Comparison of ENCODE assay signal across 10 cellular contexts in genomic region chr19:2721570-2722540, GRCh38. TPM values are rescaled to one million over a fixed set of nuclear protein-coding genes. Genes with fewer than 3 reads are reported as not detected.
DNase-seq lines count a peak whose midpoint lies in the region; TF ChIP-seq lines count a peak whose summit lies in the region.
"Had no signal": no experiment of that assay in that cellular context is flagged by ENCODE, and none has a peak within 500 bp of the region (broad histone marks: within the 10 kb centered on the region; RNA-seq: fewer than 3 reads in every experiment).

No MANE protein-coding gene starts in this region.

- H4K20me1 ChIP-seq in DOHH2 (ENCODE audit: control insufficient read depth, insufficient read depth, low read depth, low read length): no peaks in the 10 kb centered on the region; the same call in 1 of the 2 replicates

- peak; percentile 10 for TF ChIP-seq CTCF in DOHH2 (IDR thresholded peaks at IDR 0.05; ENCODE audit: low read depth, low read length, poor library complexity, severe bottlenecking)
- no peak for TF ChIP-seq CTCF in fibroblast of villous mesenchyme (IDR thresholded peaks at IDR 0.05; ENCODE audit: insufficient read depth, low read depth, low read length)
- no peak for TF ChIP-seq CTCF in retinal pigment epithelial cell (conservative IDR thresholded peaks at IDR 0.05; ENCODE audit: low read depth, low read length)

- H3K9me3 ChIP-seq in DOHH2 (ENCODE audit: control insufficient read depth, insufficient read depth, low read length): no peaks in the 10 kb centered on the region
- H3K9me3 ChIP-seq in NT2/D1 (ENCODE audit: insufficient read depth, low read length): no peaks in the 10 kb centered on the region

- H3K4me3 ChIP-seq in DOHH2 (ENCODE audit: low read length) (peak overlapping the region; percentile 72), NT2/D1 (ENCODE audit: insufficient read length, low read depth) (peak overlapping the region; percentile 54), fibroblast of villous mesenchyme (ENCODE audit: low read depth, low read length) (peak overlapping the region; percentile 10), retinal pigment epithelial cell (ENCODE audit: low read length) (peak overlapping the region; percentile 47)

- no peaks in the 10 kb centered on the region for H3K9me2 ChIP-seq in DOHH2 (replicated peaks; ENCODE audit: control insufficient read depth, low read length)

- H3K9ac ChIP-seq in NT2/D1 (ENCODE audit: insufficient read length, low read depth): peak overlapping the region; percentile 74

- H3K4me1 ChIP-seq in DOHH2 (ENCODE audit: control insufficient read depth, low read length): peaks cover 37% of the 10 kb centered on the region
- peaks cover 23% of the 10 kb centered on the region for H3K4me1 ChIP-seq in NT2/D1 (ENCODE audit: insufficient read depth, insufficient read length)

- peak overlapping the region; percentile 79 for H3K4me2 ChIP-seq in DOHH2 (ENCODE audit: low read length)

- H3F3A ChIP-seq in DOHH2 (ENCODE audit: control insufficient read depth, insufficient read depth): no peaks in the 10 kb centered on the region

- H3K27me3 ChIP-seq in DOHH2 (ENCODE audit: control insufficient read depth, low read length) (peaks cover 35% of the 10 kb centered on the region), NT2/D1 (ENCODE audit: insufficient read depth, insufficient read length) (peaks cover 4% of the 10 kb centered on the region)

- DNase-seq in NT2/D1 (ENCODE audit: low read depth, low spot score) (no peak), fibroblast of villous mesenchyme (ENCODE audit: low read depth) (no peak), retinal pigment epithelial cell (ENCODE audit: low read depth) (no peak), amniotic stem cell (lab: John Stamatoyannopoulos, UW) (no peak), hepatic stellate cell (ENCODE audit: low spot score) (no peak), SHP77 treated with DMSO at 0.1 percent for 48 hours (lab: John Stamatoyannopoulos, UW) (no peak), GM19240 (ENCODE audit: insufficient read length, low spot score) (no peak)
- DNase-seq: left colon, NCI-H1694 had no signal

- H3K79me2 ChIP-seq in DOHH2 (ENCODE audit: control insufficient read depth, low read length): no peaks in the 10 kb centered on the region

- no peak overlapping the region for H3K27ac ChIP-seq in DOHH2 (ENCODE audit: low read depth, low read length)

- H3K36me3 ChIP-seq in DOHH2 (ENCODE audit: control insufficient read depth, low read length): no peaks in the 10 kb centered on the region
- peaks cover 3% of the 10 kb centered on the region for H3K36me3 ChIP-seq in NT2/D1 (ENCODE audit: insufficient read depth, insufficient read length, low read length)

RNA-seq across cellular contexts. Expression of gene DIRAS1, which starts 0.7 kb away (rescaled TPM):
- under 0.01 and 0.32 TPM in 2 replicates for total RNA-seq in fibroblast of villous mesenchyme

RNA-seq across cellular contexts. Expression of gene SLC39A3, which starts 18.0 kb away (rescaled TPM):
- 25.9 and 37.0 TPM in 2 replicates for total RNA-seq in fibroblast of villous mesenchyme

RNA-seq across cellular contexts. Expression of gene GNG7, which starts 19.4 kb away (rescaled TPM):
- under 0.01 TPM in 1 of 2 replicates, not detected in the other for total RNA-seq in fibroblast of villous mesenchyme

Comparison
In these comparisons a context has a peak if more than half of its experiments do, and no peak if none do; other contexts are left out.
1. H3K4me3 ChIP-seq: peak in every context shown above with its lines; median percentile 72 in DOHH2; 54 in NT2/D1; 47 in retinal pigment epithelial cell; 10 in fibroblast of villous mesenchyme.